In the genomic region with DNA sequence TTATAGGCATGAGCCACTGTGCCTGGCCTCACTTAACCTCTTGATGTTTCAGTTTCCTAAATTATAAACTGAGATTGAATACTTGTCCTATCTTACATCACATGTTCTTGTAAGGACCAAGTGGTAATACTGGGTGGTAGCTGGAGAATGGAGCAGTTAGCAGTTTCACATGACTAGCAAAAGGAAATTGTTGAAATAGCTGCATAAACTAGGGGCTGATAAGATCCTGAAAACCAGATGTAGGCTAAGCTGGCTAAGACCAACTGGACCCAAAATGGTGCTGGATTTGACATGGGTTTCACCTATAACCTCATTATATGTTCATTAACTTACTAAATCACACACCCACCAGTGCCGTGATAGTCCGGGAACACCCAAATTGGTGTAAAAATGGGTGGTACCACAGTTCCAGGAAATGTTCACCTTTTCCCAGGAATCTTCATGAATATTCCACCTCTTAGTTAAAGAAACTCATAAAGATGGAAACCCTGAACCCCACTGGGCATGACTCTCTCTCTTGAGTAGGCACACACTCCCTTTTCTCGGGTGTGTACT, we compare ENCODE assay signal across 1 cellular context.
TF ChIP-seq lines count a peak whose summit lies in the region.

A gene with protein sequence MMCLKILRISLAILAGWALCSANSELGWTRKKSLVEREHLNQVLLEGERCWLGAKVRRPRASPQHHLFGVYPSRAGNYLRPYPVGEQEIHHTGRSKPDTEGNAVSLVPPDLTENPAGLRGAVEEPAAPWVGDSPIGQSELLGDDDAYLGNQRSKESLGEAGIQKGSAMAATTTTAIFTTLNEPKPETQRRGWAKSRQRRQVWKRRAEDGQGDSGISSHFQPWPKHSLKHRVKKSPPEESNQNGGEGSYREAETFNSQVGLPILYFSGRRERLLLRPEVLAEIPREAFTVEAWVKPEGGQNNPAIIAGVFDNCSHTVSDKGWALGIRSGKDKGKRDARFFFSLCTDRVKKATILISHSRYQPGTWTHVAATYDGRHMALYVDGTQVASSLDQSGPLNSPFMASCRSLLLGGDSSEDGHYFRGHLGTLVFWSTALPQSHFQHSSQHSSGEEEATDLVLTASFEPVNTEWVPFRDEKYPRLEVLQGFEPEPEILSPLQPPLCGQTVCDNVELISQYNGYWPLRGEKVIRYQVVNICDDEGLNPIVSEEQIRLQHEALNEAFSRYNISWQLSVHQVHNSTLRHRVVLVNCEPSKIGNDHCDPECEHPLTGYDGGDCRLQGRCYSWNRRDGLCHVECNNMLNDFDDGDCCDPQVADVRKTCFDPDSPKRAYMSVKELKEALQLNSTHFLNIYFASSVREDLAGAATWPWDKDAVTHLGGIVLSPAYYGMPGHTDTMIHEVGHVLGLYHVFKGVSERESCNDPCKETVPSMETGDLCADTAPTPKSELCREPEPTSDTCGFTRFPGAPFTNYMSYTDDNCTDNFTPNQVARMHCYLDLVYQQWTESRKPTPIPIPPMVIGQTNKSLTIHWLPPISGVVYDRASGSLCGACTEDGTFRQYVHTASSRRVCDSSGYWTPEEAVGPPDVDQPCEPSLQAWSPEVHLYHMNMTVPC (N-terminal part only) (plus strand): TSS at position 505 of the 555 bp plus-strand sequence. CDS start 93,148 bp downstream, outside the sequence.

TF ChIP-seq in H1, 55 proteins besides CTCF, POLR2A, EP300 and RAD21:
- peak; percentile 51 for TF ChIP-seq TEAD4 (IDR thresholded peaks at IDR 0.05; ENCODE audit: low read depth, low read length)
- TF ChIP-seq, protein P1, sequence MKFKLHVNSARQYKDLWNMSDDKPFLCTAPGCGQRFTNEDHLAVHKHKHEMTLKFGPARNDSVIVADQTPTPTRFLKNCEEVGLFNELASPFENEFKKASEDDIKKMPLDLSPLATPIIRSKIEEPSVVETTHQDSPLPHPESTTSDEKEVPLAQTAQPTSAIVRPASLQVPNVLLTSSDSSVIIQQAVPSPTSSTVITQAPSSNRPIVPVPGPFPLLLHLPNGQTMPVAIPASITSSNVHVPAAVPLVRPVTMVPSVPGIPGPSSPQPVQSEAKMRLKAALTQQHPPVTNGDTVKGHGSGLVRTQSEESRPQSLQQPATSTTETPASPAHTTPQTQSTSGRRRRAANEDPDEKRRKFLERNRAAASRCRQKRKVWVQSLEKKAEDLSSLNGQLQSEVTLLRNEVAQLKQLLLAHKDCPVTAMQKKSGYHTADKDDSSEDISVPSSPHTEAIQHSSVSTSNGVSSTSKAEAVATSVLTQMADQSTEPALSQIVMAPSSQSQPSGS (IDR thresholded peaks at IDR 0.05; ENCODE audit: low read length) = no peak
- TF ChIP-seq CREB1 (IDR thresholded peaks at IDR 0.05) = no peak
- no peak for TF ChIP-seq SP2 (IDR thresholded peaks at IDR 0.05; ENCODE audit: low read length)
- no peak for TF ChIP-seq SRF (IDR thresholded peaks at IDR 0.05; ENCODE audit: low read depth, low read length)
- TF ChIP-seq BRCA1 (IDR thresholded peaks at IDR 0.05; ENCODE audit: low read depth, low read length) = no peak
